In genomic region chr17:14316131-14316854, GRCh38 we compare ENCODE assay signal across 1 cellular context.
A peak's percentile ranks its signal among the peaks of the same experiment; 100 is the strongest.
TF ChIP-seq lines count a peak whose summit lies in the region.

No MANE protein-coding gene starts in this region.

TF ChIP-seq in WTC11, 78 proteins besides CTCF, POLR2A, EP300 and RAD21 (continued from another document):
- no peak for TF ChIP-seq E2F5 (CRISPR knock-in tag; IDR thresholded peaks at IDR 0.05)
- 0 out of 2 replicates have a peak, but pooled peaks have one; percentile 20 for TF ChIP-seq FOXK1 (CRISPR knock-in tag; IDR thresholded peaks at IDR 0.05)
- TF ChIP-seq NR2C2 (CRISPR knock-in tag; IDR thresholded peaks at IDR 0.05): no peak
- no peak for TF ChIP-seq MXD4 (CRISPR knock-in tag; IDR thresholded peaks at IDR 0.05; ENCODE audit: borderline replicate concordance)
- TF ChIP-seq, protein P1, sequence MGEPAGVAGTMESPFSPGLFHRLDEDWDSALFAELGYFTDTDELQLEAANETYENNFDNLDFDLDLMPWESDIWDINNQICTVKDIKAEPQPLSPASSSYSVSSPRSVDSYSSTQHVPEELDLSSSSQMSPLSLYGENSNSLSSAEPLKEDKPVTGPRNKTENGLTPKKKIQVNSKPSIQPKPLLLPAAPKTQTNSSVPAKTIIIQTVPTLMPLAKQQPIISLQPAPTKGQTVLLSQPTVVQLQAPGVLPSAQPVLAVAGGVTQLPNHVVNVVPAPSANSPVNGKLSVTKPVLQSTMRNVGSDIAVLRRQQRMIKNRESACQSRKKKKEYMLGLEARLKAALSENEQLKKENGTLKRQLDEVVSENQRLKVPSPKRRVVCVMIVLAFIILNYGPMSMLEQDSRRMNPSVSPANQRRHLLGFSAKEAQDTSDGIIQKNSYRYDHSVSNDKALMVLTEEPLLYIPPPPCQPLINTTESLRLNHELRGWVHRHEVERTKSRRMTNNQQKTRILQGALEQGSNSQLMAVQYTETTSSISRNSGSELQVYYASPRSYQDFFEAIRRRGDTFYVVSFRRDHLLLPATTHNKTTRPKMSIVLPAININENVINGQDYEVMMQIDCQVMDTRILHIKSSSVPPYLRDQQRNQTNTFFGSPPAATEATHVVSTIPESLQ (CRISPR knock-in tag; IDR thresholded peaks at IDR 0.05): no peak
- TF ChIP-seq EMX1 (CRISPR knock-in tag; IDR thresholded peaks at IDR 0.05): no peak
- TF ChIP-seq NR3C1 (CRISPR knock-in tag; conservative IDR thresholded peaks at IDR 0.05; ENCODE audit: low read depth): no peak
- TF ChIP-seq GABPB1 (CRISPR knock-in tag; IDR thresholded peaks at IDR 0.05): peak; percentile 45; the same call in 1 of the 2 replicates
- no peak for TF ChIP-seq SMAD4 (CRISPR knock-in tag; IDR thresholded peaks at IDR 0.05)
- no peak for TF ChIP-seq TEAD1 (CRISPR knock-in tag; IDR thresholded peaks at IDR 0.05)
- TF ChIP-seq CREB1 (CRISPR knock-in tag; IDR thresholded peaks at IDR 0.05): no peak
- TF ChIP-seq ZNF219 (CRISPR knock-in tag; IDR thresholded peaks at IDR 0.05; ENCODE audit: borderline replicate concordance): no peak
- no peak for TF ChIP-seq CBFB (CRISPR knock-in tag; IDR thresholded peaks at IDR 0.05; ENCODE audit: low read depth)
